Comparison of ENCODE assay signal across 21 cellular contexts in genomic region chr11:134537941-134538340, GRCh38.
"Had no signal": no experiment of that assay in that cellular context is flagged by ENCODE, and none has a peak within 500 bp of the region (broad histone marks: within the 10 kb centered on the region; RNA-seq: fewer than 3 reads in every experiment).

No MANE protein-coding gene starts in this region.

- H3K27me3 ChIP-seq: pancreas, thyroid gland, vagina had no signal

- H3K36me3 Mint-ChIP-seq: stimulated activated effector memory CD8-positive, alpha-beta T cell treated with anti-CD3 and anti-CD28 coated beads, Interleukin-12 subunit alpha, Interleukin-12 subunit beta, amount 100 ng/mL, for 72 hours had no signal

- ATAC-seq: activated CD4-positive, CD25-positive, alpha-beta regulatory T cell treated with anti-CD3 and anti-CD28 coated beads, Interleukin-2, amount 50 U/mL, for 24 hours; effector memory CD8-positive, alpha-beta T cell; heart left ventricle; left cardiac atrium; lower lobe of right lung; stimulated activated effector memory CD8-positive, alpha-beta T cell treated with anti-CD3 and anti-CD28 coated beads, Interleukin-12 subunit alpha, Interleukin-12 subunit beta, amount 100 ng/mL, for 72 hours had no signal

- H3K36me3 ChIP-seq: heart left ventricle, lower lobe of right lung, pancreas, thyroid gland, vagina had no signal

- H3K9me3 Mint-ChIP-seq: activated T-helper 2 cell treated with anti-CD3 and anti-CD28 coated beads, Interferon-gamma antibody, Interleukin-2, Interleukin-4, amounts not matched to agents 10 μg/mL and 5 μg/mL and 100 μg/mL, durations not matched to agents 14 hours and 24 hours and 36 hours; effector memory CD8-positive, alpha-beta T cell; immature natural killer cell; neural crest cell; stimulated activated effector memory CD8-positive, alpha-beta T cell treated with anti-CD3 and anti-CD28 coated beads, Interleukin-12 subunit alpha, Interleukin-12 subunit beta, amount 100 ng/mL, for 72 hours had no signal

- H3K27ac Mint-ChIP-seq: activated T-helper 2 cell treated with anti-CD3 and anti-CD28 coated beads, Interferon-gamma antibody, Interleukin-2, Interleukin-4, amounts not matched to agents 10 μg/mL and 5 μg/mL and 100 μg/mL, durations not matched to agents 14 hours and 24 hours and 36 hours; effector memory CD8-positive, alpha-beta T cell; stimulated activated effector memory CD8-positive, alpha-beta T cell treated with anti-CD3 and anti-CD28 coated beads, Interleukin-12 subunit alpha, Interleukin-12 subunit beta, amount 100 ng/mL, for 72 hours had no signal

- H3K27ac ChIP-seq: epithelial cell of prostate, heart left ventricle, lower lobe of right lung, pancreas, vagina had no signal

- H3K4me3 ChIP-seq: heart left ventricle, lower lobe of right lung, pancreas, thyroid gland, vagina had no signal

- H3K4me1 ChIP-seq: heart left ventricle, lower lobe of right lung, pancreas, vagina had no signal

- DNase-seq: activated CD4-positive, alpha-beta T cell treated with anti-CD3 and anti-CD28 coated beads, Interleukin-2, amount 50 U/mL, for 1 hour; activated T-cell treated with anti-CD3 and anti-CD28 coated beads, Interleukin-2, amount 50 U/mL, for 1 hour; anterior cingulate cortex; cerebellar nuclear complex; dermis blood vessel endothelial cell; effector memory CD8-positive, alpha-beta T cell; foreskin melanocyte; immature natural killer cell; left cardiac atrium; lower lobe of right lung; stimulated activated CD4-positive, alpha-beta T cell treated with anti-CD3 and anti-CD28 coated beads, Interleukin-12 subunit alpha, Interleukin-12 subunit beta, amount 100 ng/mL, for 4 hours; stimulated activated CD4-positive, alpha-beta T cell treated with anti-CD3 and anti-CD28 coated beads, Interleukin-2, amount 100 ng/mL, for 24 hours had no signal

- FAIRE-seq: pancreas had no signal

- H3K4me3 Mint-ChIP-seq: effector memory CD8-positive, alpha-beta T cell; neural crest cell; stimulated activated effector memory CD8-positive, alpha-beta T cell treated with anti-CD3 and anti-CD28 coated beads, Interleukin-12 subunit alpha, Interleukin-12 subunit beta, amount 100 ng/mL, for 72 hours had no signal
